ENCODE assay signal across 8 cellular contexts in genomic region chr7:142632291-142633134, GRCh38.
A peak's percentile ranks its signal among the peaks of the same experiment; 100 is the strongest.
DNase-seq lines count a peak whose midpoint lies in the region; ATAC-seq, FAIRE-seq and TF ChIP-seq lines count a peak whose summit lies in the region.

No MANE protein-coding gene starts in this region.

- SMC1A ChIA-PET in GM12878 (lab: Charles Lee; ENCODE audit: uncharacterized antibody, unreplicated experiment) = interaction anchor here (0.6 to 10.0 kb wide), 24 partner anchors 10 to 582 kb away, joined by 3 to 102 read pairs (median 4); no protein-coding TSS in a partner anchor

- TF ChIP-seq RAD21 in A549 (conservative IDR thresholded peaks at IDR 0.05 in 1 of 2, IDR thresholded peaks at IDR 0.05 in 1 of 2) (peak; percentile 70 to 77), GM12878 (IDR thresholded peaks at IDR 0.05; ENCODE audit: insufficient read depth, low read depth, low read length) (peak; percentile 81)

- CTCF ChIA-PET in A549 (lab: Yijun Ruan, JAX) = interaction anchor here (0.5 to 5.9 kb wide), 40 partner anchors 8 to 588 kb away, joined by 3 to 66 read pairs (median 4); partner anchors contain the start of gene EPHB6
- CTCF ChIA-PET in GM12878 (lab: Yijun Ruan, JAX) = interaction anchor here (0.6 to 12.1 kb wide), 46 partner anchors 8 to 947 kb away, joined by 3 to 217 read pairs (median 4); partner anchors contain the start of gene PRSS2

- 0 out of 3 replicates have a peak, but pooled peaks cover 3% of the 10 kb centered on the region for H3K9me3 ChIP-seq in A549
- no peaks in the 10 kb centered on the region for H3K9me3 ChIP-seq in GM12878 (replicated peaks; ENCODE audit: control insufficient read depth, insufficient read depth, low read length)
- H3K9me3 ChIP-seq in iPS DF 6.9 (ENCODE audit: control insufficient read depth, insufficient read depth, low read length) = no peaks in the 10 kb centered on the region

- intact Hi-C loops in GM12878 (cut with micrococcal nuclease; ENCODE audit: unreplicated experiment) = loop anchor here (1.0 to 5.0 kb wide), 6 partner anchors 80 to 585 kb away; no protein-coding TSS in a partner anchor

- TF ChIP-seq POLR2A in A549 (IDR thresholded peaks at IDR 0.05; ENCODE audit: low read length) (no peak), GM12878 (IDR thresholded peaks at IDR 0.05; ENCODE audit: low read depth, low read length) (no peak)

- no peak overlapping the region for H2AFZ ChIP-seq in GM12878 (ENCODE audit: control insufficient read depth, low read depth, low read length)

- TF ChIP-seq EP300 in A549 (IDR thresholded peaks at IDR 0.05) = no peak
- no peak for TF ChIP-seq EP300 in GM12878 (IDR thresholded peaks at IDR 0.05; ENCODE audit: borderline replicate concordance in 1 of 2, control insufficient read depth in 1 of 2, low read depth in 2 of 2, low read length in 2 of 2)

- H3K36me3 ChIP-seq in GM12878 (ENCODE audit: control insufficient read depth in 2 of 2, insufficient read depth in 2 of 2, low read length in 1 of 2) (no peaks in the 10 kb centered on the region), iPS DF 6.9 (ENCODE audit: control insufficient read depth, insufficient read depth, low read length) (no peaks in the 10 kb centered on the region)

- DNase-seq in A549 (ENCODE audit: low read depth in 1 of 2, low spot score in 1 of 2) (peak; percentile 65 to 71), GM13976 (ENCODE audit: low spot score) (peak; percentile 80), NCI-H1417 (lab: John Stamatoyannopoulos, UW) (peak; percentile 45 to 83 (median 75)), T-helper 9 cell (peak; percentile 21), GM12878 (ENCODE audit: low read depth, low spot score) (peak; percentile 32), iPS DF 6.9 (ENCODE audit: low read depth, low spot score) (peak; percentile 66)
- peak; percentile 38 for DNase-seq in stimulated activated CD4-positive, alpha-beta T cell treated with anti-CD3 and anti-CD28 coated beads, Interleukin-12 subunit alpha, Interleukin-12 subunit beta, amount 100 ng/mL, for 4 hours

- POLR2A ChIA-PET in A549 (lab: Yijun Ruan, JAX) (interaction anchor here (1.0 kb wide), 1 partner anchor 151 kb away, joined by 5 read pairs; no protein-coding TSS in a partner anchor), GM12878 (lab: Charles Lee) (no interaction called here)

- FAIRE-seq in A549 (lab: Jason Lieb, UNC) = no peak
- FAIRE-seq in GM12878 (lab: Jason Lieb, UNC) = no peak

- H3K4me3 ChIP-seq in A549 = no peak overlapping the region
- H3K4me3 ChIP-seq in GM12878 = no peak overlapping the region
- no peak overlapping the region for H3K4me3 ChIP-seq in iPS DF 6.9 (ENCODE audit: low read length)

- H3K27me3 ChIP-seq in GM12878 (replicated peaks in 1 of 2; ENCODE audit: control insufficient read depth in 2 of 2, insufficient read depth in 2 of 2, low read length in 1 of 2) = peaks cover 0 to 1% of the 10 kb centered on the region in 2 experiments; a peak in 1 of 4 replicates
- no peaks in the 10 kb centered on the region for H3K27me3 ChIP-seq in iPS DF 6.9 (ENCODE audit: control insufficient read depth, insufficient read depth, low read length)

- RAD21 ChIA-PET in GM12878 (lab: Charles Lee; ENCODE audit: unreplicated experiment) = interaction anchor here (0.9 to 5.8 kb wide), 26 partner anchors 8 to 784 kb away, joined by 3 to 102 read pairs (median 5); partner anchors contain the start of genes EPHB6 and PRSS2

- no peaks in the 10 kb centered on the region for H3K79me2 ChIP-seq in GM12878 (ENCODE audit: control insufficient read depth, insufficient read depth, low read length)

- ATAC-seq in A549 (peak; percentile 89 to 97), HG02763 (IDR thresholded peaks at IDR 0.05; ENCODE audit: unreplicated experiment) (peak; percentile 91), GM12878 (peak; percentile 100)

- no TSS peak for BruUV-seq in GM12878 (replicated peaks; lab: Mats Ljungman, UMichigan)

- H3K4me2 ChIP-seq in A549 (no peak overlapping the region), GM12878 (ENCODE audit: control insufficient read depth, insufficient read depth) (no peak overlapping the region)

- no peak overlapping the region for H3K9ac ChIP-seq in GM12878 (ENCODE audit: control insufficient read depth, insufficient read depth, low read length)

- peak; percentile 81 for TF ChIP-seq CTCF in A549 (IDR thresholded peaks at IDR 0.05)
- peak; percentile 81 for TF ChIP-seq CTCF in GM13976 (IDR thresholded peaks at IDR 0.05; ENCODE audit: borderline replicate concordance, control extremely low read depth, extremely low read depth, insufficient read depth, missing control alignments)
- peak; percentile 73 to 86 (median 82) for TF ChIP-seq CTCF in GM12878 (IDR thresholded peaks at IDR 0.05 in 2 of 3, conservative IDR thresholded peaks at IDR 0.05 in 1 of 3; ENCODE audit: control insufficient read depth in 2 of 3, extremely low read depth in 1 of 3, insufficient read depth in 1 of 3, low read depth in 3 of 3, low read length in 3 of 3)

- H3K4me1 ChIP-seq in A549 (no peaks in the 10 kb centered on the region), GM12878 (ENCODE audit: control insufficient read depth, insufficient read depth, low read length) (no peaks in the 10 kb centered on the region), iPS DF 6.9 (ENCODE audit: control insufficient read depth, insufficient read depth, low read length) (no peaks in the 10 kb centered on the region)

- no peak overlapping the region for H3K27ac ChIP-seq in A549
- H3K27ac ChIP-seq in GM12878 (ENCODE audit: control insufficient read depth, insufficient read depth) = no peak overlapping the region
- H3K27ac ChIP-seq in iPS DF 6.9 (ENCODE audit: low read length) = no peak overlapping the region

- in situ Hi-C loops in GM13976 (cut with MboI; ENCODE audit: low sequenced_read_pairs, unreplicated experiment) = loop anchor here (25.0 kb wide), 3 partner anchors 180 to 580 kb away; partner anchors contain the start of gene TAS2R40
- in situ Hi-C loops in GM12878 (cut with MboI) = loop anchor here (5.0 to 10.0 kb wide), 3 partner anchors 150 to 582 kb away; no protein-coding TSS in a partner anchor

- 15% methylated on average over 17 of the region's 17 CpGs for WGBS in A549 (ENCODE audit: missing lambda C conversion rate)
- 19% methylated on average over 17 of the region's 17 CpGs for WGBS in GM12878 (ENCODE audit: insufficient coverage, insufficient replicate concordance, low lambda C conversion rate, missing lambda C conversion rate)
- no CpG with 5 or more reads among the region's 17 CpGs for WGBS in iPS DF 6.9 (ENCODE audit: insufficient coverage, insufficient read length)

- no peaks in the 10 kb centered on the region for H4K20me1 ChIP-seq in GM12878 (ENCODE audit: control insufficient read depth, insufficient read depth)

TF ChIP-seq in A549, 52 proteins besides CTCF, POLR2A, EP300 and RAD21:
- TF ChIP-seq FOSL2 (IDR thresholded peaks at IDR 0.05) (no peak), FOSL2 (CRISPR knock-in tag; IDR thresholded peaks at IDR 0.05) (no peak), SMC3 (IDR thresholded peaks at IDR 0.05) (peak; percentile 66)

TF ChIP-seq in GM12878, 131 proteins besides CTCF, POLR2A, EP300 and RAD21:
- TF ChIP-seq CHD1 (IDR thresholded peaks at IDR 0.05; ENCODE audit: low read depth, low read length) = no peak
- TF ChIP-seq YY1 (IDR thresholded peaks at IDR 0.05; ENCODE audit: low read depth, low read length) = peak; percentile 67
- no peak for TF ChIP-seq ASH2L (IDR thresholded peaks at IDR 0.05; ENCODE audit: borderline replicate concordance, low read depth)
- TF ChIP-seq TCF3 (IDR thresholded peaks at IDR 0.05; ENCODE audit: borderline replicate concordance, insufficient read depth, low read depth, low read length) = no peak
- TF ChIP-seq SMC3 (IDR thresholded peaks at IDR 0.05; ENCODE audit: borderline replicate concordance, low read length) = peak; percentile 69; the same call in 1 of the 2 replicates

Comparison
In these comparisons a context has a peak if more than half of its experiments do, and no peak if none do; other contexts are left out.
1. DNase-seq: peak in every context shown above with its lines; median percentile 80 in GM13976; 75 in NCI-H1417; 68 in A549; 66 in iPS DF 6.9; 38 in stimulated activated CD4-positive, alpha-beta T cell treated with anti-CD3 and anti-CD28 coated beads, Interleukin-12 subunit alpha, Interleukin-12 subunit beta, amount 100 ng/mL, for 4 hours; 32 in GM12878; 21 in T-helper 9 cell.
2. Of the 24 proteins assayed by ChIP-seq in both GM12878 and A549: peak only in GM12878: none; only in A549: none; in both: CTCF, RAD21 and SMC3; in neither: 21.